8 cellular contexts compared by ENCODE assay signal in genomic region chr3:123028233-123028828, GRCh38. TPM values are rescaled to one million over a fixed set of nuclear protein-coding genes. Genes with fewer than 3 reads are reported as not detected.
DNase-seq lines count a peak whose midpoint lies in the region; ATAC-seq, FAIRE-seq and TF ChIP-seq lines count a peak whose summit lies in the region.

No MANE protein-coding gene starts in this region.

- DNase-seq in AG04449 (ENCODE audit: low read depth, low spot score), result peak; percentile 28
- DNase-seq in GM12892 (ENCODE audit: insufficient read length), result peak; percentile 38
- DNase-seq in NCI-H2029 (lab: John Stamatoyannopoulos, UW), result peak; percentile 41
- peak; percentile 25 for DNase-seq in UCSD-AML1 (lab: John Stamatoyannopoulos, UW; ENCODE audit: unreplicated experiment)
- peak; percentile 55 to 60 for DNase-seq in lung microvascular endothelial cell (ENCODE audit: low read depth in 2 of 2)

- no peak for ATAC-seq in HG02852 (IDR thresholded peaks at IDR 0.05; ENCODE audit: unreplicated experiment)

- H3K27ac ChIP-seq in subcutaneous abdominal adipose tissue (ENCODE audit: low read depth, low read length), result no peak overlapping the region

- POLR2A ChIA-PET in AG04449 (lab: Yijun Ruan, JAX), result no interaction called here

- H3K27me3 ChIP-seq in endocrine pancreas (ENCODE audit: control insufficient read depth, insufficient read depth, low read length) (no peaks in the 10 kb centered on the region), subcutaneous abdominal adipose tissue (ENCODE audit: control insufficient read depth in 5 of 5, insufficient read depth in 4 of 5, low read length in 5 of 5) (peaks cover 12 to 58% (median 30%) of the 10 kb centered on the region in 5 donors)

- H3K36me3 ChIP-seq in endocrine pancreas (ENCODE audit: control insufficient read depth, insufficient read depth, low read length) (no peaks in the 10 kb centered on the region), subcutaneous abdominal adipose tissue (ENCODE audit: control insufficient read depth in 5 of 5, insufficient read depth in 5 of 5, low read length in 5 of 5) (no peaks in the 10 kb centered on the region)

- no peak for TF ChIP-seq POLR2A in GM12892 (IDR thresholded peaks at IDR 0.05; ENCODE audit: low read depth, low read length)

- TF ChIP-seq CTCF in AG04449 (IDR thresholded peaks at IDR 0.05; ENCODE audit: insufficient read depth, low read length, missing control alignments), result peak; percentile 31

- H3K9ac ChIP-seq in endocrine pancreas (ENCODE audit: control insufficient read depth, insufficient read depth, low read length), result peak overlapping the region; percentile 60
- peak overlapping the region in 4 of 5 donors; percentile 24 to 71 (median 60) for H3K9ac ChIP-seq in subcutaneous abdominal adipose tissue (ENCODE audit: low read length in 5 of 5)

- no peaks in the 10 kb centered on the region for H3K4me1 ChIP-seq in endocrine pancreas (ENCODE audit: control insufficient read depth, insufficient read depth, low read length)
- H3K4me1 ChIP-seq in subcutaneous abdominal adipose tissue (ENCODE audit: control insufficient read depth in 5 of 5, insufficient read depth in 5 of 5, low read length in 5 of 5), result peaks cover 0 to 27% (median 25%) of the 10 kb centered on the region in 5 donors

- CTCF ChIA-PET in AG04449 (lab: Yijun Ruan, JAX), result interaction anchor here (0.8 to 8.0 kb wide), 14 partner anchors 10 to 1481 kb away, joined by 3 to 97 read pairs (median 5); partner anchors contain the start of genes PDIA5 and POLQ

- peak; percentile 53 for FAIRE-seq in GM12892 (lab: Jason Lieb, UNC)

- H3K9me3 ChIP-seq in endocrine pancreas (ENCODE audit: control insufficient read depth, low read length) (no peaks in the 10 kb centered on the region), subcutaneous abdominal adipose tissue (ENCODE audit: control insufficient read depth in 5 of 5, low read length in 5 of 5) (no peaks in the 10 kb centered on the region)

- H3K4me3 ChIP-seq in AG04449 (ENCODE audit: low read depth, low read length) (peak overlapping the region; percentile 45), endocrine pancreas (ENCODE audit: control insufficient read depth, insufficient read depth, low read length) (peak overlapping the region; percentile 57), subcutaneous abdominal adipose tissue (ENCODE audit: low read depth in 1 of 5, low read length in 5 of 5) (peak overlapping the region; percentile 54 to 77 (median 65))

RNA-seq across cellular contexts. Expression of gene SEMA5B, which starts 0.8 kb away (rescaled TPM):
- polyA plus RNA-seq in GM12892 (2012; ENCODE audit: missing spikeins), result not detected
- total RNA-seq in lung microvascular endothelial cell, result under 0.01 TPM in 2 replicates

RNA-seq across cellular contexts. Expression of gene PDIA5, which starts 38.5 kb away (rescaled TPM):
- polyA plus RNA-seq in GM12892 (2012; ENCODE audit: missing spikeins), result 18.2 TPM
- 53.4 and 60.4 TPM in 2 replicates for total RNA-seq in lung microvascular endothelial cell
